1 cellular context compared by ENCODE assay signal in genomic region chr6:107216197-107216933, GRCh38.
TF ChIP-seq lines count a peak whose summit lies in the region.

No MANE protein-coding gene starts in this region.

TF ChIP-seq in HepG2, 621 proteins besides CTCF, POLR2A, EP300 and RAD21 (continued from another document):
- TF ChIP-seq, protein P1, sequence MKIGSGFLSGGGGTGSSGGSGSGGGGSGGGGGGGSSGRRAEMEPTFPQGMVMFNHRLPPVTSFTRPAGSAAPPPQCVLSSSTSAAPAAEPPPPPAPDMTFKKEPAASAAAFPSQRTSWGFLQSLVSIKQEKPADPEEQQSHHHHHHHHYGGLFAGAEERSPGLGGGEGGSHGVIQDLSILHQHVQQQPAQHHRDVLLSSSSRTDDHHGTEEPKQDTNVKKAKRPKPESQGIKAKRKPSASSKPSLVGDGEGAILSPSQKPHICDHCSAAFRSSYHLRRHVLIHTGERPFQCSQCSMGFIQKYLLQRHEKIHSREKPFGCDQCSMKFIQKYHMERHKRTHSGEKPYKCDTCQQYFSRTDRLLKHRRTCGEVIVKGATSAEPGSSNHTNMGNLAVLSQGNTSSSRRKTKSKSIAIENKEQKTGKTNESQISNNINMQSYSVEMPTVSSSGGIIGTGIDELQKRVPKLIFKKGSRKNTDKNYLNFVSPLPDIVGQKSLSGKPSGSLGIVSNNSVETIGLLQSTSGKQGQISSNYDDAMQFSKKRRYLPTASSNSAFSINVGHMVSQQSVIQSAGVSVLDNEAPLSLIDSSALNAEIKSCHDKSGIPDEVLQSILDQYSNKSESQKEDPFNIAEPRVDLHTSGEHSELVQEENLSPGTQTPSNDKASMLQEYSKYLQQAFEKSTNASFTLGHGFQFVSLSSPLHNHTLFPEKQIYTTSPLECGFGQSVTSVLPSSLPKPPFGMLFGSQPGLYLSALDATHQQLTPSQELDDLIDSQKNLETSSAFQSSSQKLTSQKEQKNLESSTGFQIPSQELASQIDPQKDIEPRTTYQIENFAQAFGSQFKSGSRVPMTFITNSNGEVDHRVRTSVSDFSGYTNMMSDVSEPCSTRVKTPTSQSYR (CRISPR knock-in tag; IDR thresholded peaks at IDR 0.05; ENCODE audit: borderline replicate concordance): peak; percentile 47; the same call in 1 of the 2 replicates
- TF ChIP-seq ZNF20 (CRISPR knock-in tag; IDR thresholded peaks at IDR 0.05) (no peak), GFI1 (CRISPR knock-in tag; IDR thresholded peaks at IDR 0.05; ENCODE audit: borderline replicate concordance) (peak; percentile 40; the same call in 1 of the 2 replicates), ZNF121 (CRISPR knock-in tag; IDR thresholded peaks at IDR 0.05) (peak; percentile 87), ZSCAN20 (CRISPR knock-in tag; IDR thresholded peaks at IDR 0.05; ENCODE audit: borderline replicate concordance) (no peak), ZBTB40 (IDR thresholded peaks at IDR 0.05) (no peak), ZBTB40 (CRISPR knock-in tag; IDR thresholded peaks at IDR 0.05) (no peak), ZNF770 (CRISPR knock-in tag; IDR thresholded peaks at IDR 0.05) (peak; percentile 92), NFKB2 (CRISPR knock-in tag; IDR thresholded peaks at IDR 0.05; ENCODE audit: borderline replicate concordance) (no peak), HBP1 (CRISPR knock-in tag; IDR thresholded peaks at IDR 0.05; ENCODE audit: low read depth) (no peak), KDM5B (CRISPR knock-in tag; IDR thresholded peaks at IDR 0.05; ENCODE audit: borderline replicate concordance) (no peak), SIN3B (IDR thresholded peaks at IDR 0.05; ENCODE audit: low read length) (no peak), TEAD2 (CRISPR knock-in tag; IDR thresholded peaks at IDR 0.05) (no peak), CBX5 (CRISPR knock-in tag; IDR thresholded peaks at IDR 0.05; ENCODE audit: borderline replicate concordance) (no peak), ZNF569 (CRISPR knock-in tag; IDR thresholded peaks at IDR 0.05; ENCODE audit: borderline replicate concordance) (no peak), NFYB (CRISPR knock-in tag; IDR thresholded peaks at IDR 0.05) (no peak), ZNF264 (CRISPR knock-in tag; IDR thresholded peaks at IDR 0.05) (no peak)
- TF ChIP-seq, protein P2, sequence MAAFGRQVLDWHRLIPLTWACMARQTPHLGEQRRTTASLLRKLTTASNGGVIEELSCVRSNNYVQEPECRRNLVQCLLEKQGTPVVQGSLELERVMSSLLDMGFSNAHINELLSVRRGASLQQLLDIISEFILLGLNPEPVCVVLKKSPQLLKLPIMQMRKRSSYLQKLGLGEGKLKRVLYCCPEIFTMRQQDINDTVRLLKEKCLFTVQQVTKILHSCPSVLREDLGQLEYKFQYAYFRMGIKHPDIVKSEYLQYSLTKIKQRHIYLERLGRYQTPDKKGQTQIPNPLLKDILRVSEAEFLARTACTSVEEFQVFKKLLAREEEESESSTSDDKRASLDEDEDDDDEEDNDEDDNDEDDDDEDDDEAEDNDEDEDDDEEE (CRISPR knock-in tag; IDR thresholded peaks at IDR 0.05): no peak
